Comparison of ENCODE assay signal across 27 cellular contexts in genomic region chr9:130755377-130756007, GRCh38.
DNase-seq lines count a peak whose midpoint lies in the region; ATAC-seq, FAIRE-seq and TF ChIP-seq lines count a peak whose summit lies in the region.
"Had no signal": no experiment of that assay in that cellular context is flagged by ENCODE, and none has a peak within 500 bp of the region (broad histone marks: within the 10 kb centered on the region; RNA-seq: fewer than 3 reads in every experiment).

No MANE protein-coding gene starts in this region.

- in situ Hi-C loops in G401 (cut with HindIII; ENCODE audit: low sequenced_read_pairs) (no loop called here), GM12878 (cut with MboI) (no loop called here)

- 70% methylated on average over 10 of the region's 10 CpGs for WGBS in GM12878 (ENCODE audit: insufficient coverage, insufficient replicate concordance, low lambda C conversion rate, missing lambda C conversion rate)
- 41 to 50% methylated on average over 10 of the region's 10 CpGs for WGBS in heart right ventricle, 2 donors

- H3K4me3 Mint-ChIP-seq in T-helper 2 cell treated with Interferon-gamma antibody and Interleukin-4, amounts not matched to agents 5 μg/mL and 100 μg/mL, for 36 hours: no peak overlapping the region
- H3K4me3 Mint-ChIP-seq in stimulated activated naive CD8-positive, alpha-beta T cell treated with anti-CD3 and anti-CD28 coated beads, Interleukin-15, amount 100 ng/mL, for 72 hours: no peak overlapping the region
- H3K4me3 Mint-ChIP-seq: activated naive CD8-positive, alpha-beta T cell; CD4-positive, alpha-beta T cell; immature natural killer cell; stimulated activated naive CD8-positive, alpha-beta T cell treated with anti-CD3 and anti-CD28 coated beads, Interleukin-15, Interleukin-2, amounts not matched to agents 100 ng/mL and 50 ng/mL, for 24 hours had no signal

- TF ChIP-seq CTCF in GM12878 (IDR thresholded peaks at IDR 0.05 in 2 of 3, conservative IDR thresholded peaks at IDR 0.05 in 1 of 3; ENCODE audit: control insufficient read depth in 2 of 3, extremely low read depth in 1 of 3, insufficient read depth in 1 of 3, low read depth in 3 of 3, low read length in 3 of 3) (no peak), heart right ventricle (IDR thresholded peaks at IDR 0.05) (no peak)

- ATAC-seq in GM12878: no peak
- ATAC-seq in heart right ventricle: peak in 6 of 8 donors; percentile 47 to 71 (median 58)
- peak; percentile 53 for ATAC-seq in sciatic nerve
- ATAC-seq in stimulated activated naive CD8-positive, alpha-beta T cell treated with anti-CD3 and anti-CD28 coated beads, Interleukin-15, amount 100 ng/mL, for 72 hours: no peak
- ATAC-seq: left lung had no signal

- H3K79me2 ChIP-seq in GM12878 (ENCODE audit: control insufficient read depth, insufficient read depth, low read length): peaks cover 3% of the 10 kb centered on the region

- intact Hi-C loops in GM12878 (cut with micrococcal nuclease; ENCODE audit: unreplicated experiment) (no loop called here), heart right ventricle (cut with DNase I) (no loop called here), sciatic nerve (cut with DNase I) (no loop called here)

- H3K27ac ChIP-seq in GM12878 (ENCODE audit: control insufficient read depth, insufficient read depth) (no peak overlapping the region; the same call in 1 of the 2 replicates), heart right ventricle (peak overlapping the region in 6 of 10 donors; percentile 21 to 69 (median 42))
- H3K27ac ChIP-seq: ascending aorta, epithelial cell of prostate, GM23248, left lung, parathyroid adenoma, RWPE1, sigmoid colon, transverse colon had no signal

- peak; percentile 70 for DNase-seq in G401 (ENCODE audit: low spot score)
- no peak for DNase-seq in GM12878 (ENCODE audit: low read depth, low spot score)
- DNase-seq in heart right ventricle: peak in 1 of 2 donors; percentile 35
- DNase-seq in sciatic nerve (ENCODE audit: low spot score): no peak
- DNase-seq in T-helper 2 cell treated with Interferon-gamma antibody and Interleukin-4, amounts not matched to agents 5 μg/mL and 100 μg/mL, for 36 hours (ENCODE audit: low spot score): no peak
- no peak for DNase-seq in NCI-H2081 (lab: John Stamatoyannopoulos, UW)
- no peak for DNase-seq in stimulated activated naive CD8-positive, alpha-beta T cell treated with anti-CD3 and anti-CD28 coated beads, Interleukin-15, amount 100 ng/mL, for 72 hours
- DNase-seq: activated CD4-positive, alpha-beta T cell treated with anti-CD3 and anti-CD28 coated beads, Interleukin-2, amount 50 U/mL, for 4 hours; activated CD8-positive, alpha-beta memory T cell treated with anti-CD3 and anti-CD28 coated beads, Interleukin-2, amount 50 U/mL, for 4 hours; CD4-positive, alpha-beta T cell; GM23248; immature natural killer cell; left lung; NCI-H1930; NCI-H2227 treated with DMSO at 0.1 percent for 48 hours; NCI-H774; sigmoid colon; stimulated activated CD4-positive, alpha-beta T cell treated with anti-CD3 and anti-CD28 coated beads, Interleukin-15, amount 100 ng/mL, for 24 hours; transverse colon had no signal

- H3K4me1 ChIP-seq in GM12878 (ENCODE audit: control insufficient read depth, insufficient read depth, low read length) (peaks cover 12% of the 10 kb centered on the region), heart right ventricle (peaks cover 6 to 28% (median 24%) of the 10 kb centered on the region in 9 donors)

- no peaks in the 10 kb centered on the region for H4K20me1 ChIP-seq in GM12878 (ENCODE audit: control insufficient read depth, insufficient read depth)

- TF ChIP-seq EP300 in GM12878 (IDR thresholded peaks at IDR 0.05; ENCODE audit: borderline replicate concordance in 1 of 2, control insufficient read depth in 1 of 2, low read depth in 2 of 2, low read length in 2 of 2): no peak

- RAD21 ChIA-PET in GM12878 (lab: Charles Lee; ENCODE audit: unreplicated experiment): interaction anchor here (0.7 to 1.5 kb wide), 2 partner anchors 49 to 62 kb away, joined by 3 read pairs; no protein-coding TSS in a partner anchor

- no peaks in the 10 kb centered on the region for H3K4me1 Mint-ChIP-seq in T-helper 2 cell treated with Interferon-gamma antibody and Interleukin-4, amounts not matched to agents 5 μg/mL and 100 μg/mL, for 36 hours (ENCODE audit: low read depth)
- peaks cover 24% of the 10 kb centered on the region for H3K4me1 Mint-ChIP-seq in stimulated activated naive CD8-positive, alpha-beta T cell treated with anti-CD3 and anti-CD28 coated beads, Interleukin-15, amount 100 ng/mL, for 72 hours

- H3K36me3 ChIP-seq in GM12878 (ENCODE audit: control insufficient read depth in 2 of 2, insufficient read depth in 2 of 2, low read length in 1 of 2): no peaks in the 10 kb centered on the region
- H3K36me3 ChIP-seq in heart right ventricle: no peaks in the 10 kb centered on the region
- H3K36me3 ChIP-seq: ascending aorta, left lung, sigmoid colon, transverse colon had no signal

- H3K27ac Mint-ChIP-seq in T-helper 2 cell treated with Interferon-gamma antibody and Interleukin-4, amounts not matched to agents 5 μg/mL and 100 μg/mL, for 36 hours: no peak overlapping the region
- no peak overlapping the region for H3K27ac Mint-ChIP-seq in stimulated activated naive CD8-positive, alpha-beta T cell treated with anti-CD3 and anti-CD28 coated beads, Interleukin-15, amount 100 ng/mL, for 72 hours
- H3K27ac Mint-ChIP-seq: activated naive CD8-positive, alpha-beta T cell; CD4-positive, alpha-beta T cell; immature natural killer cell; stimulated activated naive CD8-positive, alpha-beta T cell treated with anti-CD3 and anti-CD28 coated beads, Interleukin-15, Interleukin-2, amounts not matched to agents 100 ng/mL and 50 ng/mL, for 24 hours had no signal

- no TSS peak for BruUV-seq in GM12878 (replicated peaks; lab: Mats Ljungman, UMichigan)

- no peaks in the 10 kb centered on the region for H3K9me3 ChIP-seq in GM12878 (replicated peaks; ENCODE audit: control insufficient read depth, insufficient read depth, low read length)
- no peaks in the 10 kb centered on the region for H3K9me3 ChIP-seq in heart right ventricle
- H3K9me3 ChIP-seq: ascending aorta, left lung, sigmoid colon, transverse colon had no signal

- no peak for TF ChIP-seq POLR2A in GM12878 (IDR thresholded peaks at IDR 0.05; ENCODE audit: low read depth, low read length)

- no peak for FAIRE-seq in GM12878 (lab: Jason Lieb, UNC)
- FAIRE-seq: GM18507, HTR-8/SVneo had no signal

- H2AFZ ChIP-seq in GM12878 (ENCODE audit: control insufficient read depth, low read depth, low read length): no peak overlapping the region
- H2AFZ ChIP-seq: GM23248, parathyroid adenoma had no signal

- no peaks in the 10 kb centered on the region for H3K36me3 Mint-ChIP-seq in T-helper 2 cell treated with Interferon-gamma antibody and Interleukin-4, amounts not matched to agents 5 μg/mL and 100 μg/mL, for 36 hours (ENCODE audit: low read depth)
- H3K36me3 Mint-ChIP-seq: immature natural killer cell had no signal

- H3K4me3 ChIP-seq in GM12878: no peak overlapping the region
- H3K4me3 ChIP-seq in heart right ventricle: peak overlapping the region in 1 of 10 donors; percentile 5
- H3K4me3 ChIP-seq: ascending aorta, GM23248, left lung, sigmoid colon, transverse colon had no signal

- SMC1A ChIA-PET in GM12878 (lab: Charles Lee; ENCODE audit: uncharacterized antibody, unreplicated experiment): interaction anchor here (1.0 to 1.3 kb wide), 3 partner anchors 16 to 115 kb away, joined by 3 to 7 read pairs (median 3); no protein-coding TSS in a partner anchor

- H3K9me3 Mint-ChIP-seq in T-helper 2 cell treated with Interferon-gamma antibody and Interleukin-4, amounts not matched to agents 5 μg/mL and 100 μg/mL, for 36 hours: no peaks in the 10 kb centered on the region
- no peaks in the 10 kb centered on the region for H3K9me3 Mint-ChIP-seq in stimulated activated naive CD8-positive, alpha-beta T cell treated with anti-CD3 and anti-CD28 coated beads, Interleukin-15, amount 100 ng/mL, for 72 hours
- H3K9me3 Mint-ChIP-seq: CD4-positive, alpha-beta T cell; immature natural killer cell; stimulated activated naive CD8-positive, alpha-beta T cell treated with anti-CD3 and anti-CD28 coated beads, Interleukin-15, Interleukin-2, amounts not matched to agents 100 ng/mL and 50 ng/mL, for 24 hours had no signal

- H3K27me3 ChIP-seq in GM12878 (replicated peaks in 1 of 2; ENCODE audit: control insufficient read depth in 2 of 2, insufficient read depth in 2 of 2, low read length in 1 of 2) (no peaks in the 10 kb centered on the region), heart right ventricle (no peaks in the 10 kb centered on the region)
- H3K27me3 ChIP-seq: ascending aorta, left lung, sigmoid colon, transverse colon had no signal

- CTCF ChIA-PET in GM12878 (lab: Yijun Ruan, JAX): interaction anchor here (1.2 to 1.4 kb wide), 3 partner anchors 13 to 115 kb away, joined by 3 to 5 read pairs (median 4); no protein-coding TSS in a partner anchor

- H3K9ac ChIP-seq in GM12878 (ENCODE audit: control insufficient read depth, insufficient read depth, low read length): no peak overlapping the region
- H3K9ac ChIP-seq: GM23248, parathyroid adenoma had no signal

- TF ChIP-seq RAD21 in GM12878 (IDR thresholded peaks at IDR 0.05; ENCODE audit: insufficient read depth, low read depth, low read length): no peak

- no peaks in the 10 kb centered on the region for H3K27me3 Mint-ChIP-seq in T-helper 2 cell treated with Interferon-gamma antibody and Interleukin-4, amounts not matched to agents 5 μg/mL and 100 μg/mL, for 36 hours (ENCODE audit: low read depth)
- no peaks in the 10 kb centered on the region for H3K27me3 Mint-ChIP-seq in stimulated activated naive CD8-positive, alpha-beta T cell treated with anti-CD3 and anti-CD28 coated beads, Interleukin-15, amount 100 ng/mL, for 72 hours
- H3K27me3 Mint-ChIP-seq: activated naive CD8-positive, alpha-beta T cell; CD4-positive, alpha-beta T cell; stimulated activated naive CD8-positive, alpha-beta T cell treated with anti-CD3 and anti-CD28 coated beads, Interleukin-15, Interleukin-2, amounts not matched to agents 100 ng/mL and 50 ng/mL, for 24 hours had no signal

- H3K4me2 ChIP-seq in GM12878 (ENCODE audit: control insufficient read depth, insufficient read depth): peak overlapping the region; percentile 4; the same call in 1 of the 2 replicates

- POLR2A ChIA-PET in GM12878 (lab: Charles Lee): no interaction called here

TF ChIP-seq in GM12878, 131 proteins besides CTCF, POLR2A, EP300 and RAD21 (continues in another document):
- TF ChIP-seq MYB (IDR thresholded peaks at IDR 0.05; ENCODE audit: borderline replicate concordance, low read depth, low read length) (no peak), HDAC6 (IDR thresholded peaks at IDR 0.05; ENCODE audit: unreplicated experiment) (no peak), ZNF384 (IDR thresholded peaks at IDR 0.05; ENCODE audit: borderline replicate concordance, low read depth, low read length) (no peak)

Comparison
In these comparisons a context has a peak if more than half of its experiments do, and no peak if none do; other contexts are left out.
1. ATAC-seq: peak in heart right ventricle (6 of 8) and sciatic nerve (single experiment); none in GM12878 (single experiment) and stimulated activated naive CD8-positive, alpha-beta T cell treated with anti-CD3 and anti-CD28 coated beads, Interleukin-15, amount 100 ng/mL, for 72 hours (single experiment).